22 cellular contexts compared by ENCODE assay signal in genomic region chr6:128161839-128162238, GRCh38.
"Had no signal": no experiment of that assay in that cellular context is flagged by ENCODE, and none has a peak within 500 bp of the region (broad histone marks: within the 10 kb centered on the region; RNA-seq: fewer than 3 reads in every experiment).

No MANE protein-coding gene starts in this region.

- FAIRE-seq: colon had no signal

- H3K27ac ChIP-seq: epithelial cell of prostate, esophagus squamous epithelium, spleen, testis, transverse colon had no signal

- DNase-seq: effector memory CD8-positive, alpha-beta T cell; esophagus squamous epithelium; foreskin fibroblast; head of caudate nucleus; hippocampal formation; kidney glomerular epithelial cell; mammary epithelial cell; naive thymus-derived CD4-positive, alpha-beta T cell; nephron progenitor cell; posterior cingulate gyrus; spleen; stimulated activated CD4-positive, alpha-beta T cell treated with anti-CD3 and anti-CD28 coated beads, Interleukin-15, amount 100 ng/mL, for 24 hours; stimulated activated CD4-positive, alpha-beta T cell treated with anti-CD3 and anti-CD28 coated beads, Interleukin-1b, Interleukin-23, amount 100 ng/mL, for 48 hours; stimulated activated CD4-positive, alpha-beta T cell treated with anti-CD3 and anti-CD28 coated beads, Interleukin-4, amount 100 ng/mL, for 24 hours; stimulated activated naive CD8-positive, alpha-beta T cell treated with anti-CD3 and anti-CD28 coated beads, Interleukin-15, amount 100 ng/mL, for 72 hours; testis; transverse colon had no signal

- H3K4me1 ChIP-seq: esophagus squamous epithelium, testis, transverse colon had no signal

- H3K4me3 ChIP-seq: esophagus squamous epithelium, spleen, testis, transverse colon had no signal

- H3K9me3 ChIP-seq: esophagus squamous epithelium, spleen, testis, transverse colon had no signal

- ATAC-seq: effector memory CD8-positive, alpha-beta T cell; left lobe of liver; naive thymus-derived CD4-positive, alpha-beta T cell; sciatic nerve; stimulated activated memory B cell treated with anti-CD40 and anti-IgM and Interleukin-4, amounts not matched to agents 10 μg/mL and 1 μg/mL and 100 μg/mL, for 72 hours; stimulated activated naive CD8-positive, alpha-beta T cell treated with anti-CD3 and anti-CD28 coated beads, Interleukin-15, amount 100 ng/mL, for 72 hours had no signal

- H3K36me3 ChIP-seq: esophagus squamous epithelium, spleen, transverse colon had no signal

- H3K27me3 ChIP-seq: esophagus squamous epithelium, spleen, testis, transverse colon had no signal
